Comparison of ENCODE assay signal across 8 cellular contexts in the genomic region with DNA sequence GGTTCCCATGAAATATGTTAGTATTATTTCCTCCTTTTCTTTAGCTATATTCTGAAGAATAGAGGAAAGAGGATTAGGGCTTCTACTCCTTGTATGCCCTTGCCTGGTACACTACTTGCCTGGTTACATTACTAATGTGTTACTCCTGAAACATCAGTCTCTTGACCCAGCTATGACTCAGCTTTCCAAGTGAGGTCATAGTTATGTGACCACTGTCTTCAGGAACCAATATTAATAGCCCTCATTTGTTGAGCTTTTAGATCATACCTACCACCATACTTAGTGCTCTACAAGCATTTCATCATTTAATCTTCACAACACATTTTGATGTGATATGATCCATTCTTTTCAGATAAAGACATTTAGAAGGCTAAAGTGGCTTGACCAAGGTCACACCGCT.
DNase-seq lines count a peak whose midpoint lies in the region; ATAC-seq, FAIRE-seq and TF ChIP-seq lines count a peak whose summit lies in the region.

No MANE protein-coding gene starts in this region.

- peak overlapping the region in 1 of 8 donors; percentile 32 for H3K4me3 Mint-ChIP-seq in CD4-positive, alpha-beta memory T cell

- H3K4me1 Mint-ChIP-seq in CD4-positive, alpha-beta memory T cell: peaks cover 7 to 28% (median 9%) of the 10 kb centered on the region in 4 donors

- H3K27me3 Mint-ChIP-seq in CD4-positive, alpha-beta memory T cell: no peaks in the 10 kb centered on the region

- no peaks in the 10 kb centered on the region for H3K36me3 ChIP-seq in CD4-positive, alpha-beta memory T cell (ENCODE audit: insufficient read depth, low read length)
- H3K36me3 ChIP-seq in H7 (replicated peaks; ENCODE audit: control insufficient read depth, insufficient read depth, low read length): no peaks in the 10 kb centered on the region

- FAIRE-seq in D721Med (lab: Jason Lieb, UNC): no peak

- H3K9me3 Mint-ChIP-seq in CD4-positive, alpha-beta memory T cell: peaks cover 0 to 1% (median 0%) of the 10 kb centered on the region in 8 donors

- no peaks in the 10 kb centered on the region for H3K27me3 ChIP-seq in CD4-positive, alpha-beta memory T cell (ENCODE audit: insufficient read depth, low read length)
- H3K27me3 ChIP-seq in H7 (ENCODE audit: control insufficient read depth, insufficient read depth, low read length): peaks cover 40% of the 10 kb centered on the region; the same call in 1 of the 2 replicates

- no peak overlapping the region for H3K4me3 ChIP-seq in CD4-positive, alpha-beta memory T cell (ENCODE audit: low read length in 2 of 2)
- H3K4me3 ChIP-seq in H7 (ENCODE audit: insufficient read depth, low read depth, low read length): no peak overlapping the region

- H3K4me1 ChIP-seq in CD4-positive, alpha-beta memory T cell (ENCODE audit: insufficient read depth, low read length): peaks cover 17% of the 10 kb centered on the region

- TF ChIP-seq CTCF in D721Med (IDR thresholded peaks at IDR 0.05; ENCODE audit: insufficient read depth, missing control alignments): no peak

- POLR2A ChIA-PET in CD4-positive, alpha-beta memory T cell (lab: Charles Lee; ENCODE audit: partially characterized antibody): no interaction called here

- CTCF ChIA-PET in CD4-positive, alpha-beta memory T cell (lab: Charles Lee; ENCODE audit: partially characterized antibody): interaction anchor here (0.9 kb wide), 1 partner anchor 69 kb away, joined by 3 read pairs; no protein-coding TSS in a partner anchor

- H3K27ac ChIP-seq in CD4-positive, alpha-beta memory T cell (ENCODE audit: low read depth, low read length): no peak overlapping the region

- intact Hi-C loops in CD4-positive, alpha-beta memory T cell (cut with micrococcal nuclease): loop anchor here (5.0 kb wide), 1 partner anchor 61 kb away; the partner anchor contains the start of gene CMSS1

- no peaks in the 10 kb centered on the region for H3K9me3 ChIP-seq in CD4-positive, alpha-beta memory T cell (ENCODE audit: control insufficient read depth in 1 of 2, low read length in 2 of 2)

- H3K36me3 Mint-ChIP-seq in CD4-positive, alpha-beta memory T cell: no peaks in the 10 kb centered on the region

- no peak for DNase-seq in CD4-positive, alpha-beta memory T cell
- DNase-seq in H4 (ENCODE audit: low spot score): peak; percentile 59
- DNase-seq in OCI-M1 (lab: John Stamatoyannopoulos, UW): peak; percentile 77
- DNase-seq in kidney glomerular epithelial cell (lab: John Stamatoyannopoulos, UW): peak; percentile 85
- no peak for DNase-seq in 8988T
- no peak for DNase-seq in D721Med (ENCODE audit: insufficient read length, low spot score)
- DNase-seq in H7: no peak

- peak overlapping the region in 4 of 7 donors; percentile 9 to 44 (median 38) for H3K27ac Mint-ChIP-seq in CD4-positive, alpha-beta memory T cell

- no peak for ATAC-seq in GM21390 (IDR thresholded peaks at IDR 0.05; ENCODE audit: unreplicated experiment)

Comparison
In these comparisons a context has a peak if more than half of its experiments do, and no peak if none do; other contexts are left out.
1. DNase-seq: peak in H4 (single experiment), OCI-M1 (single experiment) and kidney glomerular epithelial cell (single experiment); none in CD4-positive, alpha-beta memory T cell (0 of 5), 8988T (single experiment), D721Med (single experiment) and H7 (single experiment).